ENCODE assay signal across 9 cellular contexts in genomic region chr4:93710101-93710846, GRCh38.
DNase-seq lines count a peak whose midpoint lies in the region; ATAC-seq and TF ChIP-seq lines count a peak whose summit lies in the region.
"Had no signal": no experiment of that assay in that cellular context is flagged by ENCODE, and none has a peak within 500 bp of the region (broad histone marks: within the 10 kb centered on the region; RNA-seq: fewer than 3 reads in every experiment).

No MANE protein-coding gene starts in this region.

- H3K27me3 ChIP-seq in heart left ventricle: no peaks in the 10 kb centered on the region

- H3K36me3 Mint-ChIP-seq in activated naive CD8-positive, alpha-beta T cell treated with anti-CD3 and anti-CD28 coated beads for 36 hours: no peaks in the 10 kb centered on the region

- DNase-seq in ELR (ENCODE audit: low read depth): peak; percentile 2
- peak; percentile 19 for DNase-seq in iPS DF 4.7 (ENCODE audit: extremely low read depth, low spot score)
- no peak for DNase-seq in HCEC 1CT
- no peak for DNase-seq in activated naive CD8-positive, alpha-beta T cell treated with anti-CD3 and anti-CD28 coated beads for 36 hours
- DNase-seq in heart left ventricle: no peak
- no peak for DNase-seq in NCI-H1436 (lab: John Stamatoyannopoulos, UW)

- no peak overlapping the region for H3K4me3 Mint-ChIP-seq in activated naive CD8-positive, alpha-beta T cell treated with anti-CD3 and anti-CD28 coated beads for 36 hours
- H3K4me3 Mint-ChIP-seq: stimulated activated naive CD8-positive, alpha-beta T cell treated with anti-CD3 and anti-CD28 coated beads, Interleukin-15, Interleukin-2, amounts not matched to agents 100 ng/mL and 50 ng/mL, for 24 hours had no signal

- 59 to 75% (median 63%) methylated on average over 6 of the region's 6 CpGs for WGBS in heart left ventricle, 4 donors

- H3K27ac ChIP-seq in heart left ventricle: no peak overlapping the region

- no peaks in the 10 kb centered on the region for H3K36me3 ChIP-seq in heart left ventricle

- H3K9me3 ChIP-seq in heart left ventricle: peaks cover 0 to 12% (median 0%) of the 10 kb centered on the region in 12 donors

- no peaks in the 10 kb centered on the region for H3K4me1 Mint-ChIP-seq in activated naive CD8-positive, alpha-beta T cell treated with anti-CD3 and anti-CD28 coated beads for 36 hours

- intact Hi-C loops in heart left ventricle (cut with DNase I): no loop called here

- ATAC-seq in GM21619 (IDR thresholded peaks at IDR 0.05; ENCODE audit: unreplicated experiment) (peak; percentile 64), heart left ventricle (no peak)

- no peak overlapping the region for H3K4me3 ChIP-seq in heart left ventricle

- TF ChIP-seq POLR2A in heart left ventricle (IDR thresholded peaks at IDR 0.05): no peak

- H3K27me3 Mint-ChIP-seq in activated naive CD8-positive, alpha-beta T cell treated with anti-CD3 and anti-CD28 coated beads for 36 hours: no peaks in the 10 kb centered on the region
- H3K27me3 Mint-ChIP-seq: stimulated activated naive CD8-positive, alpha-beta T cell treated with anti-CD3 and anti-CD28 coated beads, Interleukin-15, Interleukin-2, amounts not matched to agents 100 ng/mL and 50 ng/mL, for 24 hours had no signal

- TF ChIP-seq CTCF in LNCAP (IDR thresholded peaks at IDR 0.05): peak; percentile 49; the same call in 1 of the 2 replicates
- TF ChIP-seq CTCF in heart left ventricle (IDR thresholded peaks at IDR 0.05): no peak

- H3K4me1 ChIP-seq in heart left ventricle: no peaks in the 10 kb centered on the region

- H3K9me3 Mint-ChIP-seq in activated naive CD8-positive, alpha-beta T cell treated with anti-CD3 and anti-CD28 coated beads for 36 hours: peaks cover 10% of the 10 kb centered on the region

- no peak overlapping the region for H3K27ac Mint-ChIP-seq in activated naive CD8-positive, alpha-beta T cell treated with anti-CD3 and anti-CD28 coated beads for 36 hours
- H3K27ac Mint-ChIP-seq: stimulated activated naive CD8-positive, alpha-beta T cell treated with anti-CD3 and anti-CD28 coated beads, Interleukin-15, Interleukin-2, amounts not matched to agents 100 ng/mL and 50 ng/mL, for 24 hours had no signal

Comparison
In these comparisons a context has a peak if more than half of its experiments do, and no peak if none do; other contexts are left out.
1. DNase-seq: peak in ELR (single experiment) and iPS DF 4.7 (single experiment); none in HCEC 1CT (single experiment), activated naive CD8-positive, alpha-beta T cell treated with anti-CD3 and anti-CD28 coated beads for 36 hours (single experiment), heart left ventricle (0 of 5) and NCI-H1436 (single experiment).